ENCODE assay signal across 1 cellular context in genomic region chr1:25039229-25039628, GRCh38.
TF ChIP-seq lines count a peak whose summit lies in the region.

No MANE protein-coding gene starts in this region.

TF ChIP-seq in GM23338, 12 proteins besides CTCF, POLR2A, EP300 and RAD21 (continued from another document):
- TF ChIP-seq EZH2 (IDR thresholded peaks at IDR 0.05; ENCODE audit: low read depth, unreplicated experiment), result no peak
